In the genomic region with DNA sequence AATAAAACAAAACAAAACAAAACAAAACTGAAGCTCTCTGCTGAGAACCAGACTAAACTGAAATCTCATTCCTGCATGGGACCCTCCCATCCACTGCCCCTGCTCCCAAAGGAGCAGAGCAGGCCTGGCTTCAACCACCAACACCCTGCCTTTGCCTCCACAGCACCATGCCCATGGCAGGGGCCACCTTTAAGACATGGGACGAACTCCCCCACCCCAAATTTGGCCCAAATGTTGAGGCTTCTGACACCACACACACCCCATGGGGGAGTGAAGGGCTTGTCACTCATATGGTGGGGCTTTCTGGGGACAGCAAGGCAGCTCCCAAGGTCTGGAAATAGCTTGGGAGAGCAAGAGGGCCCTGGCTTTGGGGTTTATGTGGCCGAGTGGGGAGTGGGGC, we compare ENCODE assay signal across 23 cellular contexts.
"Had no signal": no experiment of that assay in that cellular context is flagged by ENCODE, and none has a peak within 500 bp of the region (broad histone marks: within the 10 kb centered on the region; RNA-seq: fewer than 3 reads in every experiment).

No MANE protein-coding gene starts in this region.

- H3K36me3 ChIP-seq: Peyer's patch, SJCRH30 had no signal

- H3K4me1 Mint-ChIP-seq: activated CD4-positive, alpha-beta memory T cell treated with anti-CD3 and anti-CD28 coated beads, Interleukin-2, amount 10 ng/mL, durations not matched to agents 7 days and 5 days; activated CD4-positive, alpha-beta T cell treated with anti-CD3 and anti-CD28 coated beads for 36 hours had no signal

- H3K9me3 ChIP-seq: Peyer's patch, SJCRH30, SK-N-SH had no signal

- H3K9ac ChIP-seq: SK-N-SH had no signal

- H3K27ac ChIP-seq: RWPE1, SJCRH30, VCaP had no signal

- H3K27me3 Mint-ChIP-seq: activated CD4-positive, alpha-beta memory T cell treated with anti-CD3 and anti-CD28 coated beads, Interleukin-2, amount 10 ng/mL, durations not matched to agents 7 days and 5 days; activated CD4-positive, alpha-beta T cell treated with anti-CD3 and anti-CD28 coated beads for 36 hours; activated naive CD8-positive, alpha-beta T cell had no signal

- H3K4me1 ChIP-seq: SJCRH30 had no signal

- H3K4me3 ChIP-seq: SJCRH30 had no signal

- H3K27me3 ChIP-seq: Peyer's patch had no signal

- H3K4me2 ChIP-seq: SK-N-SH had no signal

- H3K9me3 Mint-ChIP-seq: activated CD4-positive, alpha-beta memory T cell treated with anti-CD3 and anti-CD28 coated beads, Interleukin-2, amount 10 ng/mL, durations not matched to agents 7 days and 5 days; activated T-helper 1 cell treated with anti-CD3 and anti-CD28 coated beads, Interleukin-12 subunit alpha, Interleukin-12 subunit beta, Interleukin-2, Interleukin-4 antibody, amounts not matched to agents 30 ng/mL and 10 ng/mL and 1 ng/mL, durations not matched to agents 14 hours and 24 hours and 36 hours had no signal

- H3K4me3 Mint-ChIP-seq: activated CD4-positive, alpha-beta memory T cell treated with anti-CD3 and anti-CD28 coated beads, Interleukin-2, amount 10 ng/mL, durations not matched to agents 7 days and 5 days; activated CD4-positive, alpha-beta T cell treated with anti-CD3 and anti-CD28 coated beads for 36 hours; activated naive CD4-positive, alpha-beta T cell treated with anti-CD3 and anti-CD28 coated beads for 36 hours; activated naive CD8-positive, alpha-beta T cell; activated T-helper 1 cell treated with anti-CD3 and anti-CD28 coated beads, Interleukin-12 subunit alpha, Interleukin-12 subunit beta, Interleukin-2, Interleukin-4 antibody, amounts not matched to agents 30 ng/mL and 10 ng/mL and 1 ng/mL, durations not matched to agents 14 hours and 24 hours and 36 hours had no signal

- DNase-seq: activated CD4-positive, alpha-beta memory T cell treated with anti-CD3 and anti-CD28 coated beads, Interleukin-2, amount 10 ng/mL, durations not matched to agents 7 days and 5 days; activated CD4-positive, alpha-beta T cell treated with anti-CD3 and anti-CD28 coated beads for 36 hours; activated CD4-positive, alpha-beta T cell treated with anti-CD3 and anti-CD28 coated beads, Interleukin-2, amount 50 U/mL, for 1 hour; activated gamma-delta T cell; activated naive CD4-positive, alpha-beta T cell treated with anti-CD3 and anti-CD28 coated beads for 36 hours; amygdala; caudate nucleus; IMR-90; KBM-7; NCI-H1092 treated with DMSO at 0.1 percent for 48 hours; NCI-H1417 treated with DMSO at 0.1 percent for 48 hours; NCI-H1694; NCI-H2107; NCI-H345; NCI-H69; NK-92 treated with Interleukin-12 subunit alpha and Interleukin-12 subunit beta, amount 100 ng/mL, for 24 hours; SK-N-SH had no signal

- ATAC-seq: activated CD4-positive, alpha-beta T cell treated with anti-CD3 and anti-CD28 coated beads for 36 hours had no signal

- H3K27ac Mint-ChIP-seq: activated CD4-positive, alpha-beta memory T cell treated with anti-CD3 and anti-CD28 coated beads, Interleukin-2, amount 10 ng/mL, durations not matched to agents 7 days and 5 days; activated CD4-positive, alpha-beta T cell treated with anti-CD3 and anti-CD28 coated beads for 36 hours; activated naive CD4-positive, alpha-beta T cell treated with anti-CD3 and anti-CD28 coated beads for 36 hours; activated naive CD8-positive, alpha-beta T cell; activated T-helper 1 cell treated with anti-CD3 and anti-CD28 coated beads, Interleukin-12 subunit alpha, Interleukin-12 subunit beta, Interleukin-2, Interleukin-4 antibody, amounts not matched to agents 30 ng/mL and 10 ng/mL and 1 ng/mL, durations not matched to agents 14 hours and 24 hours and 36 hours had no signal
